ENCODE assay signal across 23 cellular contexts in genomic region chr5:140355551-140355950, GRCh38. TPM values are rescaled to one million over a fixed set of nuclear protein-coding genes. Genes with fewer than 3 reads are reported as not detected.
"Had no signal": no experiment of that assay in that cellular context is flagged by ENCODE, and none has a peak within 500 bp of the region (broad histone marks: within the 10 kb centered on the region; RNA-seq: fewer than 3 reads in every experiment).

No MANE protein-coding gene starts in this region.

- H3K9me3 ChIP-seq: heart left ventricle, ovary had no signal

- H3K27ac ChIP-seq: heart left ventricle, neural progenitor cell, ovary had no signal

- ATAC-seq: heart left ventricle; left colon; left ventricle myocardium superior; natural killer cell treated with Interleukin-12 subunit alpha and Interleukin-12 subunit beta and Interleukin-15 and Interleukin-18, amount 100 ng/mL, for 72 hours; right cardiac atrium had no signal

- H3K9me3 Mint-ChIP-seq: endodermal cell; natural killer cell treated with Interleukin-12 subunit alpha and Interleukin-12 subunit beta and Interleukin-15 and Interleukin-18, amount 100 ng/mL, for 72 hours; neural progenitor cell; type B pancreatic cell had no signal

- H3K27ac Mint-ChIP-seq: endodermal cell; natural killer cell treated with Interleukin-12 subunit alpha and Interleukin-12 subunit beta and Interleukin-15 and Interleukin-18, amount 100 ng/mL, for 72 hours; neural progenitor cell; type B pancreatic cell had no signal

- H3K4me3 Mint-ChIP-seq: endodermal cell; natural killer cell treated with Interleukin-12 subunit alpha and Interleukin-12 subunit beta and Interleukin-15 and Interleukin-18, amount 100 ng/mL, for 72 hours; neural progenitor cell; type B pancreatic cell had no signal

- H3K4me3 ChIP-seq: heart left ventricle, lung, neural progenitor cell, ovary had no signal

- H3K36me3 ChIP-seq: heart left ventricle, neural progenitor cell, ovary had no signal

- H3K36me3 Mint-ChIP-seq: natural killer cell treated with Interleukin-12 subunit alpha and Interleukin-12 subunit beta and Interleukin-15 and Interleukin-18, amount 100 ng/mL, for 72 hours; neural progenitor cell; type B pancreatic cell had no signal

- H3K27me3 ChIP-seq: heart left ventricle, neural progenitor cell, ovary had no signal

- DNase-seq: dermis blood vessel endothelial cell; endodermal cell; erythroblast; heart left ventricle; hippocampal formation; left colon; left ventricle myocardium superior; mesenchymal stem cell; midbrain; nucleus accumbens; ovary; right cardiac atrium; small intestine; stimulated activated CD4-positive, alpha-beta T cell treated with anti-CD3 and anti-CD28 coated beads, Interleukin-12 subunit alpha, Interleukin-12 subunit beta, amount 100 ng/mL, for 4 hours; stimulated activated CD4-positive, alpha-beta T cell treated with anti-CD3 and anti-CD28 coated beads, Interleukin-2, amount 100 ng/mL, for 48 hours; stimulated activated naive CD4-positive, alpha-beta T cell treated with Interleukin-2 at 50 U/mL for 16 hours had no signal

RNA-seq across cellular contexts. Expression of gene SLC4A9, which starts 4.4 kb away (rescaled TPM):
- total RNA-seq: dermis blood vessel endothelial cell; endothelial cell of umbilical vein; kidney epithelial cell; left ventricle myocardium superior; natural killer cell treated with Interleukin-12 subunit alpha and Interleukin-12 subunit beta and Interleukin-15 and Interleukin-18, amount 100 ng/mL, for 72 hours; posterior vena cava had no signal
